Comparison of ENCODE assay signal across 17 cellular contexts in the genomic region with DNA sequence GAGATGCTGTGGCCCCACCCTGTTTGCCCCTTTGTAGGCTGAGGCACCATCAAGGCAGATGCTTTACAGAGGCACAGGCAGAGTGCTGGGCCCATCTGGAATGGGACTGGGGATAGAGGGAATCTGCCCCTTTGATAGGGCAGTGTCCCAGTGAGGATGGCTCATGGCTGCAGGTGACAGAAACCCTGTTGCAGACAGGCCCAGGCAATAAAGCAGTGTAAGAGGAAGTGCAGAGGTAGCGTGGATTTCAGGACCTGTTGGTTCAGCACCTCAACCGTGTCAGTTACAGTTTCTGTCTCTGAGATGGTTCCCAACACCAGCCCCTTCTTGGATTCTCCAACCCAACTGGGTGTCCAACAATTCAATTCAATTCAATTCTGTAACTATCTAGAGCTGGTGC.
"Had no signal": no experiment of that assay in that cellular context is flagged by ENCODE, and none has a peak within 500 bp of the region (broad histone marks: within the 10 kb centered on the region; RNA-seq: fewer than 3 reads in every experiment).

No MANE protein-coding gene starts in this region.

- H3K4me1 ChIP-seq: uterus had no signal

- H3K36me3 Mint-ChIP-seq: natural killer cell; stimulated activated effector memory CD8-positive, alpha-beta T cell treated with anti-CD3 and anti-CD28 coated beads, Interleukin-12 subunit alpha, Interleukin-12 subunit beta, amount 100 ng/mL, for 72 hours had no signal

- H3K9me3 ChIP-seq: heart left ventricle, ovary, tibial artery, upper lobe of left lung, uterus had no signal

- H3K4me3 ChIP-seq: dorsolateral prefrontal cortex, heart left ventricle, ovary, smooth muscle cell, tibial artery, upper lobe of left lung, uterus had no signal

- DNase-seq: cortex of kidney; dorsolateral prefrontal cortex; effector CD8-positive, alpha-beta T cell; heart left ventricle; hippocampal formation; natural killer cell; ovary; right cardiac atrium; stimulated activated CD4-positive, alpha-beta T cell treated with anti-CD3 and anti-CD28 coated beads, Interleukin-4, amount 100 ng/mL, for 1 hour; stimulated activated CD8-positive, alpha-beta memory T cell treated with anti-CD3 and anti-CD28 coated beads, Interleukin-4, amount 100 ng/mL, for 48 hours; upper lobe of left lung; uterus had no signal

- ATAC-seq: heart left ventricle; natural killer cell; right cardiac atrium; stimulated activated effector memory CD8-positive, alpha-beta T cell treated with anti-CD3 and anti-CD28 coated beads, Interleukin-12 subunit alpha, Interleukin-12 subunit beta, amount 100 ng/mL, for 72 hours had no signal

- H3K9me3 Mint-ChIP-seq: natural killer cell; neural crest cell; stimulated activated effector memory CD8-positive, alpha-beta T cell treated with anti-CD3 and anti-CD28 coated beads, Interleukin-12 subunit alpha, Interleukin-12 subunit beta, amount 100 ng/mL, for 72 hours; stimulated activated naive CD8-positive, alpha-beta T cell treated with anti-CD3 and anti-CD28 coated beads, Interleukin-15, Interleukin-2, amounts not matched to agents 100 ng/mL and 50 ng/mL, for 24 hours had no signal

- H3K4me3 Mint-ChIP-seq: natural killer cell; neural crest cell; stimulated activated effector memory CD8-positive, alpha-beta T cell treated with anti-CD3 and anti-CD28 coated beads, Interleukin-12 subunit alpha, Interleukin-12 subunit beta, amount 100 ng/mL, for 72 hours; stimulated activated naive CD8-positive, alpha-beta T cell treated with anti-CD3 and anti-CD28 coated beads, Interleukin-15, Interleukin-2, amounts not matched to agents 100 ng/mL and 50 ng/mL, for 24 hours had no signal

- H3K27ac ChIP-seq: heart left ventricle, ovary, tibial artery, uterus had no signal

- H3K27me3 ChIP-seq: dorsolateral prefrontal cortex, heart left ventricle, ovary, tibial artery, upper lobe of left lung, uterus had no signal

- H3K36me3 ChIP-seq: heart left ventricle, ovary, tibial artery, upper lobe of left lung, uterus had no signal

- H3K4me2 ChIP-seq: smooth muscle cell had no signal

- H3K27me3 Mint-ChIP-seq: stimulated activated naive CD8-positive, alpha-beta T cell treated with anti-CD3 and anti-CD28 coated beads, Interleukin-15, Interleukin-2, amounts not matched to agents 100 ng/mL and 50 ng/mL, for 24 hours had no signal

- H3K27ac Mint-ChIP-seq: natural killer cell; stimulated activated effector memory CD8-positive, alpha-beta T cell treated with anti-CD3 and anti-CD28 coated beads, Interleukin-12 subunit alpha, Interleukin-12 subunit beta, amount 100 ng/mL, for 72 hours; stimulated activated naive CD8-positive, alpha-beta T cell treated with anti-CD3 and anti-CD28 coated beads, Interleukin-15, Interleukin-2, amounts not matched to agents 100 ng/mL and 50 ng/mL, for 24 hours had no signal

- H3K4me1 Mint-ChIP-seq: neural crest cell had no signal
